In the genomic region with DNA sequence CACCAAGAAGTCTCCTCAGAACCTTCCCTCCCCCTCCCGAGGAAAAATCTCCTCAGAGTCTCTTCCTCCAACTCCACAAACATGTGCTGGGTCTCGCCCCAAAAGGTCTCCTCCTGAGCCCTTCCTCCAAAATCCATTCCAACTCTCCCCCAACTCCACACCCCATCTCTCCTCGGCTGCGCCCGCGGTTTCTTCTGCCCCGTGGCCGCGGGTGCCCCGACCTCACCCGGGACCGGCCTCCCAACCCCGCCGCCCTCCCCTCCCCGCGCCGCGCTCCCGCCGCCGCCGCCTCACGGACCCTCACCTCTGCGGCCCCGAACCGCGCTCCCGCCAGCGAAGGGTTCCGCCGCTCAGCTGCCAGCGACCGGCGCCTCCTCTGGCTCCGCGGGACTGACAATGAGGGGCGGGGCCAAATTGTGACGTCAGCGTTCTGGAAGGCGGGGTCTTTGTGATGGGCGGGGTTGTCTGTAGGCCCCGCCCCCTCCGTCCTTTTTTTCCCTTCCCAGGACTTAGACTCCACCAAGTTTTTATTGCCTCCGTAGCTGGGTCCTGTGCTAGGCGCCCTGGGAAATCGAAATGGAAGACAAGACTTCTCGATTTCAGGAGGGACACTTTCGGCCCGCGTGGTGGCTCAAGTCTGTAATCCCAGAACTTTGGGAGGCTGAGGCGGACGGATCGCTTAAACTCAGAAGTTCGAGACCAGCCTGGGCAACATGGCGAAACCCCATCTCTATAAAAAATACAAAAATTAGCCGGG, we compare ENCODE assay signal across 1 cellular context.
TF ChIP-seq lines count a peak whose summit lies in the region.

Gene LUZP1 (minus strand): TSS at position 395 of the 757 bp plus-strand sequence.

TF ChIP-seq in GM12878, 131 proteins besides CTCF, POLR2A, EP300 and RAD21 (continued from another document and continues in another):
- TF ChIP-seq ZZZ3 (IDR thresholded peaks at IDR 0.05; ENCODE audit: control insufficient read depth, insufficient read length, low read depth) (no peak), CHD4 (IDR thresholded peaks at IDR 0.05) (no peak), POU2F2 (IDR thresholded peaks at IDR 0.05; ENCODE audit: borderline replicate concordance, low read depth, low read length) (no peak), PAX5 (IDR thresholded peaks at IDR 0.05; ENCODE audit: borderline replicate concordance, low read depth, low read length) (no peak), SMARCA5 (IDR thresholded peaks at IDR 0.05) (no peak), USF1 (IDR thresholded peaks at IDR 0.05; ENCODE audit: borderline replicate concordance, extremely low read length, insufficient read depth, low read depth, low read length) (no peak), ASH2L (IDR thresholded peaks at IDR 0.05; ENCODE audit: borderline replicate concordance, low read depth) (no peak), ATF3 (IDR thresholded peaks at IDR 0.05; ENCODE audit: borderline replicate concordance, extremely low read depth, low read depth, low read length) (no peak), ZNF207 (IDR thresholded peaks at IDR 0.05; ENCODE audit: borderline replicate concordance) (0 out of 2 replicates have a peak, but pooled peaks have one; percentile 30), TARDBP (IDR thresholded peaks at IDR 0.05; ENCODE audit: borderline replicate concordance) (no peak), PML (IDR thresholded peaks at IDR 0.05; ENCODE audit: low read length) (no peak), SRF (IDR thresholded peaks at IDR 0.05; ENCODE audit: low read depth in 2 of 2, low read length in 2 of 2) (no peak), SPI1 (IDR thresholded peaks at IDR 0.05; ENCODE audit: borderline replicate concordance, insufficient read depth, low read depth, low read length) (no peak), SIX5 (IDR thresholded peaks at IDR 0.05; ENCODE audit: low read depth, low read length, severe bottlenecking) (no peak), ZBTB11 (CRISPR knock-in tag; IDR thresholded peaks at IDR 0.05) (no peak), CBX5 (IDR thresholded peaks at IDR 0.05; ENCODE audit: low read depth) (no peak), RCOR1 (conservative IDR thresholded peaks at IDR 0.05; ENCODE audit: low read depth, low read length) (no peak), ZNF592 (IDR thresholded peaks at IDR 0.05) (no peak), BCL11A (IDR thresholded peaks at IDR 0.05; ENCODE audit: low read depth, low read length) (no peak), ZBTB40 (IDR thresholded peaks at IDR 0.05; ENCODE audit: borderline replicate concordance) (no peak), CBX3 (IDR thresholded peaks at IDR 0.05; ENCODE audit: borderline replicate concordance, low read depth) (no peak), MTA3 (IDR thresholded peaks at IDR 0.05; ENCODE audit: borderline replicate concordance, low read length) (no peak), POLR2AphosphoS5 (IDR thresholded peaks at IDR 0.05; ENCODE audit: low read length) (peak; percentile 69; the same call in 1 of the 2 replicates), STAT3 (IDR thresholded peaks at IDR 0.05; ENCODE audit: low read depth, low read length) (no peak), MAX (IDR thresholded peaks at IDR 0.05; ENCODE audit: low read depth, low read length) (0 out of 2 replicates have a peak, but pooled peaks have one; percentile 20), SUZ12 (IDR thresholded peaks at IDR 0.05; ENCODE audit: unreplicated experiment) (no peak), DPF2 (IDR thresholded peaks at IDR 0.05) (no peak), YY1 (IDR thresholded peaks at IDR 0.05; ENCODE audit: low read depth, low read length) (no peak), ZNF622 (IDR thresholded peaks at IDR 0.05) (no peak), NR2C2 (IDR thresholded peaks at IDR 0.05; ENCODE audit: borderline replicate concordance, control insufficient read depth, insufficient read length, low read depth) (no peak), TBL1XR1 (IDR thresholded peaks at IDR 0.05; ENCODE audit: low read depth, low read length) (no peak), NRF1 (conservative IDR thresholded peaks at IDR 0.05; ENCODE audit: low read depth, low read length) (no peak), STAT1 (conservative IDR thresholded peaks at IDR 0.05) (no peak), ZBED1 (IDR thresholded peaks at IDR 0.05; ENCODE audit: borderline replicate concordance) (no peak), RUNX3 (IDR thresholded peaks at IDR 0.05; ENCODE audit: low read length) (no peak), MEF2B (IDR thresholded peaks at IDR 0.05; ENCODE audit: partially characterized antibody, poor library complexity, severe bottlenecking) (no peak), SREBF1 (IDR thresholded peaks at IDR 0.05; ENCODE audit: low read length) (0 out of 2 replicates have a peak, but pooled peaks have one; percentile 9), CEBPB (IDR thresholded peaks at IDR 0.05; ENCODE audit: borderline replicate concordance in 1 of 2, low read depth in 2 of 2, low read length in 2 of 2) (no peak), CREB1 (IDR thresholded peaks at IDR 0.05; ENCODE audit: low read depth) (peak; percentile 86), MTA2 (IDR thresholded peaks at IDR 0.05; ENCODE audit: low read depth) (peak; percentile 14; the same call in 1 of the 2 replicates), FOXM1 (IDR thresholded peaks at IDR 0.05; ENCODE audit: low read depth, low read length) (no peak)
- TF ChIP-seq, protein P1, sequence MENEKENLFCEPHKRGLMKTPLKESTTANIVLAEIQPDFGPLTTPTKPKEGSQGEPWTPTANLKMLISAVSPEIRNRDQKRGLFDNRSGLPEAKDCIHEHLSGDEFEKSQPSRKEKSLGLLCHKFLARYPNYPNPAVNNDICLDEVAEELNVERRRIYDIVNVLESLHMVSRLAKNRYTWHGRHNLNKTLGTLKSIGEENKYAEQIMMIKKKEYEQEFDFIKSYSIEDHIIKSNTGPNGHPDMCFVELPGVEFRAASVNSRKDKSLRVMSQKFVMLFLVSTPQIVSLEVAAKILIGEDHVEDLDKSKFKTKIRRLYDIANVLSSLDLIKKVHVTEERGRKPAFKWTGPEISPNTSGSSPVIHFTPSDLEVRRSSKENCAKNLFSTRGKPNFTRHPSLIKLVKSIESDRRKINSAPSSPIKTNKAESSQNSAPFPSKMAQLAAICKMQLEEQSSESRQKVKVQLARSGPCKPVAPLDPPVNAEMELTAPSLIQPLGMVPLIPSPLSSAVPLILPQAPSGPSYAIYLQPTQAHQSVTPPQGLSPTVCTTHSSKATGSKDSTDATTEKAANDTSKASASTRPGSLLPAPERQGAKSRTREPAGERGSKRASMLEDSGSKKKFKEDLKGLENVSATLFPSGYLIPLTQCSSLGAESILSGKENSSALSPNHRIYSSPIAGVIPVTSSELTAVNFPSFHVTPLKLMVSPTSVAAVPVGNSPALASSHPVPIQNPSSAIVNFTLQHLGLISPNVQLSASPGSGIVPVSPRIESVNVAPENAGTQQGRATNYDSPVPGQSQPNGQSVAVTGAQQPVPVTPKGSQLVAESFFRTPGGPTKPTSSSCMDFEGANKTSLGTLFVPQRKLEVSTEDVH (IDR thresholded peaks at IDR 0.05; ENCODE audit: low read depth, partially characterized antibody) = no peak
- TF ChIP-seq, protein P2, sequence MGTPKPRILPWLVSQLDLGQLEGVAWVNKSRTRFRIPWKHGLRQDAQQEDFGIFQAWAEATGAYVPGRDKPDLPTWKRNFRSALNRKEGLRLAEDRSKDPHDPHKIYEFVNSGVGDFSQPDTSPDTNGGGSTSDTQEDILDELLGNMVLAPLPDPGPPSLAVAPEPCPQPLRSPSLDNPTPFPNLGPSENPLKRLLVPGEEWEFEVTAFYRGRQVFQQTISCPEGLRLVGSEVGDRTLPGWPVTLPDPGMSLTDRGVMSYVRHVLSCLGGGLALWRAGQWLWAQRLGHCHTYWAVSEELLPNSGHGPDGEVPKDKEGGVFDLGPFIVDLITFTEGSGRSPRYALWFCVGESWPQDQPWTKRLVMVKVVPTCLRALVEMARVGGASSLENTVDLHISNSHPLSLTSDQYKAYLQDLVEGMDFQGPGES (IDR thresholded peaks at IDR 0.05) = no peak
